Comparison of ENCODE assay signal across 8 cellular contexts in genomic region chr22:46731246-46732040, GRCh38. TPM values are rescaled to one million over a fixed set of nuclear protein-coding genes. Genes with fewer than 3 reads are reported as not detected.
DNase-seq lines count a peak whose midpoint lies in the region; ATAC-seq and TF ChIP-seq lines count a peak whose summit lies in the region.

No MANE protein-coding gene starts in this region.

- intact Hi-C loops in mammary epithelial cell (cut with micrococcal nuclease), result no loop called here

- no peak for ATAC-seq in HG02884 (IDR thresholded peaks at IDR 0.05; ENCODE audit: unreplicated experiment)
- no peak for ATAC-seq in HG03045 (IDR thresholded peaks at IDR 0.05; ENCODE audit: unreplicated experiment)

- no peak overlapping the region for H3K4me3 Mint-ChIP-seq in mesothelial cell of epicardium

- peaks cover 47% of the 10 kb centered on the region for H3K79me2 ChIP-seq in mammary epithelial cell (ENCODE audit: insufficient read depth, low read length)

- H3K4me2 ChIP-seq in mammary epithelial cell (ENCODE audit: insufficient read depth, low read depth, low read length), result peak overlapping the region; percentile 65

- peaks cover 40% of the 10 kb centered on the region for H3K4me1 Mint-ChIP-seq in mesothelial cell of epicardium

- H3K27me3 Mint-ChIP-seq in mesothelial cell of epicardium (ENCODE audit: low read depth), result no peaks in the 10 kb centered on the region

- no peaks in the 10 kb centered on the region for H3K9me3 Mint-ChIP-seq in mesothelial cell of epicardium

- H3K9me3 ChIP-seq in HUES48 (ENCODE audit: control insufficient read depth, insufficient read depth, low read length), result no peaks in the 10 kb centered on the region
- no peaks in the 10 kb centered on the region for H3K9me3 ChIP-seq in mammary epithelial cell (replicated peaks; ENCODE audit: insufficient read depth, low read length)

- peak overlapping the region; percentile 84 for H2AFZ ChIP-seq in mammary epithelial cell (ENCODE audit: low read depth, low read length)

- no peaks in the 10 kb centered on the region for H4K20me1 ChIP-seq in mammary epithelial cell (ENCODE audit: insufficient read depth, low read length)

- H3K4me3 ChIP-seq in HUES48 (ENCODE audit: low read depth, low read length) (no peak overlapping the region), mammary epithelial cell (replicated peaks in 1 of 3; ENCODE audit: insufficient read depth in 1 of 3, low read depth in 2 of 3, low read length in 3 of 3) (peak overlapping the region in 2 of 3 experiments; percentile 4 to 12)

- in situ Hi-C loops in mammary epithelial cell (cut with MboI; ENCODE audit: low sequenced_read_pairs in 2 of 2), result no loop called here

- H3K4me1 ChIP-seq in HUES48 (ENCODE audit: control insufficient read depth, insufficient read depth, low read length), result peaks cover 25% of the 10 kb centered on the region
- H3K4me1 ChIP-seq in mammary epithelial cell (ENCODE audit: insufficient read depth, low read length), result peaks cover 15% of the 10 kb centered on the region

- DNase-seq in AG08395 (ENCODE audit: low spot score) (peak; percentile 76), mammary epithelial cell (peak; percentile 47), mesothelial cell of epicardium (ENCODE audit: low spot score in 2 of 2, unreplicated experiment in 2 of 2) (no peak), hippocampal formation (lab: John Stamatoyannopoulos, UW) (no peak)
- DNase-seq in stimulated activated CD4-positive, alpha-beta T cell treated with anti-CD3 and anti-CD28 coated beads, Interleukin-15, amount 100 ng/mL, for 24 hours, result no peak

- H3K36me3 ChIP-seq in HUES48 (ENCODE audit: control insufficient read depth, insufficient read depth, low read length) (peaks cover 20% of the 10 kb centered on the region), mammary epithelial cell (ENCODE audit: insufficient read depth, low read length) (peaks cover 2% of the 10 kb centered on the region)

- H3K36me3 Mint-ChIP-seq in mesothelial cell of epicardium, result peaks cover 2% of the 10 kb centered on the region

- CTCF ChIA-PET in mammary epithelial cell (lab: Charles Lee; ENCODE audit: low non-redundant PET), result no interaction called here

- TF ChIP-seq CTCF in mammary epithelial cell (conservative IDR thresholded peaks at IDR 0.05 in 1 of 2, IDR thresholded peaks at IDR 0.05 in 1 of 2; ENCODE audit: extremely low read depth in 1 of 2, insufficient read depth in 1 of 2, low read depth in 1 of 2, low read length in 2 of 2) (no peak), mesothelial cell of epicardium (IDR thresholded peaks at IDR 0.05; ENCODE audit: unreplicated experiment) (no peak)

- no peaks in the 10 kb centered on the region for H3K27me3 ChIP-seq in HUES48 (ENCODE audit: control insufficient read depth, insufficient read depth, low read length)
- H3K27me3 ChIP-seq in mammary epithelial cell (ENCODE audit: insufficient read depth, low read length), result no peaks in the 10 kb centered on the region

- BruUV-seq in mammary epithelial cell (replicated peaks; lab: Mats Ljungman, UMichigan), result no TSS peak

- H3K9ac ChIP-seq in HUES48 (ENCODE audit: low read depth, low read length) (no peak overlapping the region), mammary epithelial cell (ENCODE audit: insufficient read depth, low read length) (no peak overlapping the region)

- peak overlapping the region; percentile 57 for H3K27ac Mint-ChIP-seq in mesothelial cell of epicardium

- H3K27ac ChIP-seq in HUES48 (ENCODE audit: low read depth, low read length), result peak overlapping the region; percentile 27
- no peak overlapping the region for H3K27ac ChIP-seq in mammary epithelial cell (ENCODE audit: insufficient read depth, low read depth, low read length)

- dilution Hi-C loops in mammary epithelial cell (cut with HindIII; ENCODE audit: low sequenced_read_pairs), result no loop called here

- 0% methylated on average over 9 of the region's 22 CpGs for WGBS in mammary epithelial cell (ENCODE audit: low coverage, missing lambda C conversion rate)

RNA-seq across cellular contexts. Expression of gene CERK, which starts 6.6 kb away (rescaled TPM):
- total RNA-seq in mammary epithelial cell, result 10 to 100 TPM; 16.3 to 17.5 TPM
- polyA plus RNA-seq in mammary epithelial cell, result 16.0 TPM
- 27.8 TPM for polyA minus RNA-seq in mammary epithelial cell
- total RNA-seq in mesothelial cell of epicardium, result 50.7 to 51.9 TPM (median 51.3 TPM) in 3 replicates

RNA-seq across cellular contexts. Expression of gene TBC1D22A, which starts 31.0 kb away (rescaled TPM):
- total RNA-seq in mammary epithelial cell (10 to 100 TPM; 19.3 to 27.0 TPM), mesothelial cell of epicardium (26.2 to 26.7 TPM (median 26.6 TPM) in 3 replicates)
- polyA plus RNA-seq in mammary epithelial cell, result 17.0 TPM
- 6.4 TPM for polyA minus RNA-seq in mammary epithelial cell

Comparison
In these comparisons a context has a peak if more than half of its experiments do, and no peak if none do; other contexts are left out.
1. DNase-seq: peak in AG08395 (single experiment) and mammary epithelial cell (single experiment); none in mesothelial cell of epicardium (0 of 2), hippocampal formation (0 of 2) and stimulated activated CD4-positive, alpha-beta T cell treated with anti-CD3 and anti-CD28 coated beads, Interleukin-15, amount 100 ng/mL, for 24 hours (single experiment).